Comparison of ENCODE assay signal across 1 cellular context in genomic region chr12:12562585-12563245, GRCh38.
TF ChIP-seq lines count a peak whose summit lies in the region.

A gene with protein sequence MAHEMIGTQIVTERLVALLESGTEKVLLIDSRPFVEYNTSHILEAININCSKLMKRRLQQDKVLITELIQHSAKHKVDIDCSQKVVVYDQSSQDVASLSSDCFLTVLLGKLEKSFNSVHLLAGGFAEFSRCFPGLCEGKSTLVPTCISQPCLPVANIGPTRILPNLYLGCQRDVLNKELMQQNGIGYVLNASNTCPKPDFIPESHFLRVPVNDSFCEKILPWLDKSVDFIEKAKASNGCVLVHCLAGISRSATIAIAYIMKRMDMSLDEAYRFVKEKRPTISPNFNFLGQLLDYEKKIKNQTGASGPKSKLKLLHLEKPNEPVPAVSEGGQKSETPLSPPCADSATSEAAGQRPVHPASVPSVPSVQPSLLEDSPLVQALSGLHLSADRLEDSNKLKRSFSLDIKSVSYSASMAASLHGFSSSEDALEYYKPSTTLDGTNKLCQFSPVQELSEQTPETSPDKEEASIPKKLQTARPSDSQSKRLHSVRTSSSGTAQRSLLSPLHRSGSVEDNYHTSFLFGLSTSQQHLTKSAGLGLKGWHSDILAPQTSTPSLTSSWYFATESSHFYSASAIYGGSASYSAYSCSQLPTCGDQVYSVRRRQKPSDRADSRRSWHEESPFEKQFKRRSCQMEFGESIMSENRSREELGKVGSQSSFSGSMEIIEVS (minus strand): TSS chr12:12562863. CDS start chr12:12521098, 41,765 bp downstream.

TF ChIP-seq in K562, 482 proteins besides CTCF, POLR2A, EP300 and RAD21 (continued from another document and continues in another):
- TF ChIP-seq, protein P1, sequence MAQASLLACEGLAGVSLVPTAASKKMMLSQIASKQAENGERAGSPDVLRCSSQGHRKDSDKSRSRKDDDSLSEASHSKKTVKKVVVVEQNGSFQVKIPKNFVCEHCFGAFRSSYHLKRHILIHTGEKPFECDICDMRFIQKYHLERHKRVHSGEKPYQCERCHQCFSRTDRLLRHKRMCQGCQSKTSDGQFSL (CRISPR knock-in tag; IDR thresholded peaks at IDR 0.05): no peak
- TF ChIP-seq, protein P1 (tag; IDR thresholded peaks at IDR 0.05): no peak; a peak in 1 of 4 replicates
- TF ChIP-seq SAFB (IDR thresholded peaks at IDR 0.05; ENCODE audit: borderline replicate concordance, low read depth, low read length): no peak
- no peak for TF ChIP-seq ZNF217 (CRISPR knock-in tag; IDR thresholded peaks at IDR 0.05)
- TF ChIP-seq, protein P2, sequence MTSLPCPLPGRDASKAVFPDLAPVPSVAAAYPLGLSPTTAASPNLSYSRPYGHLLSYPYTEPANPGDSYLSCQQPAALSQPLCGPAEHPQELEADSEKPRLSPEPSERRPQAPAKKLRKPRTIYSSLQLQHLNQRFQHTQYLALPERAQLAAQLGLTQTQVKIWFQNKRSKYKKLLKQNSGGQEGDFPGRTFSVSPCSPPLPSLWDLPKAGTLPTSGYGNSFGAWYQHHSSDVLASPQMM (CRISPR knock-in tag; IDR thresholded peaks at IDR 0.05): no peak
- no peak for TF ChIP-seq ZNF780A (CRISPR knock-in tag; IDR thresholded peaks at IDR 0.05)
- no peak for TF ChIP-seq BRD4 (IDR thresholded peaks at IDR 0.05)
- TF ChIP-seq LEF1 (IDR thresholded peaks at IDR 0.05): no peak
- no peak for TF ChIP-seq ZKSCAN1 (IDR thresholded peaks at IDR 0.05; ENCODE audit: low read depth, low read length)
- TF ChIP-seq ZNF224 (CRISPR knock-in tag; IDR thresholded peaks at IDR 0.05): no peak
- no peak for TF ChIP-seq ZBTB26 (CRISPR knock-in tag; IDR thresholded peaks at IDR 0.05)
- TF ChIP-seq MECOM (CRISPR knock-in tag; IDR thresholded peaks at IDR 0.05): no peak
- no peak for TF ChIP-seq MBD2 (IDR thresholded peaks at IDR 0.05; ENCODE audit: borderline replicate concordance, low read depth)
- no peak for TF ChIP-seq DIDO1 (tag; IDR thresholded peaks at IDR 0.05; ENCODE audit: low read depth)
- TF ChIP-seq MAZ (CRISPR knock-in tag; conservative IDR thresholded peaks at IDR 0.05 in 1 of 2, IDR thresholded peaks at IDR 0.05 in 1 of 2): peak in 1 of 2 experiments; percentile 62; a peak in 2 of 4 replicates
- TF ChIP-seq STAT5A (IDR thresholded peaks at IDR 0.05; ENCODE audit: borderline replicate concordance, low read length): no peak
- TF ChIP-seq HNRNPUL1 (IDR thresholded peaks at IDR 0.05; ENCODE audit: low read length): no peak
- no peak for TF ChIP-seq SIRT6 (IDR thresholded peaks at IDR 0.05; ENCODE audit: low read depth, low read length)
- TF ChIP-seq, protein P3, sequence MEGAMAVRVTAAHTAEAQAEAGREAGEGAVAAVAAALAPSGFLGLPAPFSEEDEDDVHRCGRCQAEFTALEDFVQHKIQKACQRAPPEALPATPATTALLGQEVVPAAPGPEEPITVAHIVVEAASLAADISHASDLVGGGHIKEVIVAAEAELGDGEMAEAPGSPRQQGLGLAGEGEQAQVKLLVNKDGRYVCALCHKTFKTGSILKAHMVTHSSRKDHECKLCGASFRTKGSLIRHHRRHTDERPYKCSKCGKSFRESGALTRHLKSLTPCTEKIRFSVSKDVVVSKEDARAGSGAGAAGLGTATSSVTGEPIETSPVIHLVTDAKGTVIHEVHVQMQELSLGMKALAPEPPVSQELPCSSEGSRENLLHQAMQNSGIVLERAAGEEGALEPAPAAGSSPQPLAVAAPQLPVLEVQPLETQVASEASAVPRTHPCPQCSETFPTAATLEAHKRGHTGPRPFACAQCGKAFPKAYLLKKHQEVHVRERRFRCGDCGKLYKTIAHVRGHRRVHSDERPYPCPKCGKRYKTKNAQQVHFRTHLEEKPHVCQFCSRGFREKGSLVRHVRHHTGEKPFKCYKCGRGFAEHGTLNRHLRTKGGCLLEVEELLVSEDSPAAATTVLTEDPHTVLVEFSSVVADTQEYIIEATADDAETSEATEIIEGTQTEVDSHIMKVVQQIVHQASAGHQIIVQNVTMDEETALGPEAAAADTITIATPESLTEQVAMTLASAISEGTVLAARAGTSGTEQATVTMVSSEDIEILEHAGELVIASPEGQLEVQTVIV (CRISPR knock-in tag; IDR thresholded peaks at IDR 0.05; ENCODE audit: borderline replicate concordance): no peak
- TF ChIP-seq ZNF239 (CRISPR knock-in tag; IDR thresholded peaks at IDR 0.05): no peak
- no peak for TF ChIP-seq MXD1 (CRISPR knock-in tag; IDR thresholded peaks at IDR 0.05; ENCODE audit: borderline replicate concordance, poor library complexity, severe bottlenecking)
- TF ChIP-seq, protein P4, sequence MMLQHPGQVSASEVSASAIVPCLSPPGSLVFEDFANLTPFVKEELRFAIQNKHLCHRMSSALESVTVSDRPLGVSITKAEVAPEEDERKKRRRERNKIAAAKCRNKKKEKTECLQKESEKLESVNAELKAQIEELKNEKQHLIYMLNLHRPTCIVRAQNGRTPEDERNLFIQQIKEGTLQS (IDR thresholded peaks at IDR 0.05): peak; percentile 56
- TF ChIP-seq, protein P4 (CRISPR knock-in tag; conservative IDR thresholded peaks at IDR 0.05): no peak
- no peak for TF ChIP-seq NR2F6 (CRISPR knock-in tag; IDR thresholded peaks at IDR 0.05)
- no peak for TF ChIP-seq ARNT (IDR thresholded peaks at IDR 0.05)
- no peak for TF ChIP-seq NFE2 (IDR thresholded peaks at IDR 0.05; ENCODE audit: low read depth)
- no peak for TF ChIP-seq ZNF785 (CRISPR knock-in tag; IDR thresholded peaks at IDR 0.05)
- TF ChIP-seq YY1 (IDR thresholded peaks at IDR 0.05; ENCODE audit: borderline replicate concordance in 1 of 3, control insufficient read depth in 1 of 3, extremely low read depth in 1 of 3, insufficient read depth in 3 of 3, insufficient read length in 1 of 3, insufficient replicate concordance in 2 of 3, low read depth in 1 of 3, low read length in 2 of 3): peak in 2 of 3 experiments; percentile 14 to 32
- TF ChIP-seq SP2 (IDR thresholded peaks at IDR 0.05; ENCODE audit: extremely low read depth, low read depth, low read length, poor library complexity, severe bottlenecking): no peak
- TF ChIP-seq KLF16 (IDR thresholded peaks at IDR 0.05): no peak
- no peak for TF ChIP-seq ZNF445 (CRISPR knock-in tag; IDR thresholded peaks at IDR 0.05; ENCODE audit: low read depth)
- TF ChIP-seq KLF6 (CRISPR knock-in tag; IDR thresholded peaks at IDR 0.05; ENCODE audit: borderline replicate concordance): no peak
- no peak for TF ChIP-seq GABPA (tag; conservative IDR thresholded peaks at IDR 0.05; ENCODE audit: low read depth)
- TF ChIP-seq, protein P5, sequence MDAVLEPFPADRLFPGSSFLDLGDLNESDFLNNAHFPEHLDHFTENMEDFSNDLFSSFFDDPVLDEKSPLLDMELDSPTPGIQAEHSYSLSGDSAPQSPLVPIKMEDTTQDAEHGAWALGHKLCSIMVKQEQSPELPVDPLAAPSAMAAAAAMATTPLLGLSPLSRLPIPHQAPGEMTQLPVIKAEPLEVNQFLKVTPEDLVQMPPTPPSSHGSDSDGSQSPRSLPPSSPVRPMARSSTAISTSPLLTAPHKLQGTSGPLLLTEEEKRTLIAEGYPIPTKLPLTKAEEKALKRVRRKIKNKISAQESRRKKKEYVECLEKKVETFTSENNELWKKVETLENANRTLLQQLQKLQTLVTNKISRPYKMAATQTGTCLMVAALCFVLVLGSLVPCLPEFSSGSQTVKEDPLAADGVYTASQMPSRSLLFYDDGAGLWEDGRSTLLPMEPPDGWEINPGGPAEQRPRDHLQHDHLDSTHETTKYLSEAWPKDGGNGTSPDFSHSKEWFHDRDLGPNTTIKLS (IDR thresholded peaks at IDR 0.05; ENCODE audit: borderline replicate concordance, low read depth): no peak
- no peak for TF ChIP-seq ZNF318 (IDR thresholded peaks at IDR 0.05; ENCODE audit: borderline replicate concordance in 1 of 2, low read depth in 1 of 2)
- TF ChIP-seq POLR2B (IDR thresholded peaks at IDR 0.05; ENCODE audit: low read depth, partially characterized antibody): no peak
- TF ChIP-seq, protein P6, sequence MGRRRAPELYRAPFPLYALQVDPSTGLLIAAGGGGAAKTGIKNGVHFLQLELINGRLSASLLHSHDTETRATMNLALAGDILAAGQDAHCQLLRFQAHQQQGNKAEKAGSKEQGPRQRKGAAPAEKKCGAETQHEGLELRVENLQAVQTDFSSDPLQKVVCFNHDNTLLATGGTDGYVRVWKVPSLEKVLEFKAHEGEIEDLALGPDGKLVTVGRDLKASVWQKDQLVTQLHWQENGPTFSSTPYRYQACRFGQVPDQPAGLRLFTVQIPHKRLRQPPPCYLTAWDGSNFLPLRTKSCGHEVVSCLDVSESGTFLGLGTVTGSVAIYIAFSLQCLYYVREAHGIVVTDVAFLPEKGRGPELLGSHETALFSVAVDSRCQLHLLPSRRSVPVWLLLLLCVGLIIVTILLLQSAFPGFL (CRISPR knock-in tag; IDR thresholded peaks at IDR 0.05): no peak
- TF ChIP-seq SNIP1 (IDR thresholded peaks at IDR 0.05; ENCODE audit: low read depth): no peak
- no peak for TF ChIP-seq PHTF2 (CRISPR knock-in tag; IDR thresholded peaks at IDR 0.05)
- TF ChIP-seq C11orf30 (IDR thresholded peaks at IDR 0.05; ENCODE audit: low read depth): no peak
- TF ChIP-seq ZC3H8 (IDR thresholded peaks at IDR 0.05): no peak
- TF ChIP-seq HMG20B (CRISPR knock-in tag; IDR thresholded peaks at IDR 0.05): no peak
- TF ChIP-seq MEF2A (IDR thresholded peaks at IDR 0.05; ENCODE audit: control insufficient read depth, low read depth, low read length): peak; percentile 85
